23 cellular contexts compared by ENCODE assay signal in the genomic region with DNA sequence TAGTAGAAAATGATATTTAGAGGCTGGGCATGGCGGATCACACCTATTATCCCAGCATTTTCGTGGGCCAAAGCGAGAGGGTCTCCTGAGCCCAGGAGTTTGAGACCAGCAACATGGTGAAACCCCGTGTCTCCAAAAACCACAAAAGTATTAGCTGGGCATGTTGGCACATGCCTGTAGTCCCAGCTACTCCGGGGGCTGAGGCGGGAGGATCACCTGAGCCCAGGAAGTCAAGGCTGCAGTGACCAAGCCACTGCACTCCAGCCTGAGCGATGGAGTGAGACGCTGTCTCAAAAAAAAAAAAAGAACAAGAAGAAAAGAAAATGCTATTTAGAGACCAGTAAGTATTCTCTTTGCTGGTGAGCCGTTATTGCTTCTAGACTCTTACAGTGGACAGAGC.
"Had no signal": no experiment of that assay in that cellular context is flagged by ENCODE, and none has a peak within 500 bp of the region (broad histone marks: within the 10 kb centered on the region; RNA-seq: fewer than 3 reads in every experiment).

No MANE protein-coding gene starts in this region.

- ATAC-seq: activated naive CD4-positive, alpha-beta T cell treated with anti-CD3 and anti-CD28 coated beads, Interleukin-2, amount 50 U/mL, for 72 hours; left lung; lower lobe of right lung; T-helper 17 cell; WTC11 had no signal

- H3K4me1 ChIP-seq: colonic mucosa had no signal

- H3K9me3 ChIP-seq: colonic mucosa, esophagus squamous epithelium, left lung, lower lobe of right lung, right atrium auricular region, spleen, uterus had no signal

- DNase-seq: activated CD4-positive, alpha-beta memory T cell treated with anti-CD3 and anti-CD28 coated beads, Interleukin-2, amount 10 ng/mL, durations not matched to agents 7 days and 5 days; activated CD4-positive, alpha-beta T cell treated with anti-CD3 and anti-CD28 coated beads for 1 hour; activated CD4-positive, alpha-beta T cell treated with anti-CD3 and anti-CD28 coated beads, Interleukin-2, amount 10 ng/mL, durations not matched to agents 7 days and 5 days; activated naive CD4-positive, alpha-beta T cell; activated T-cell treated with anti-CD3 and anti-CD28 coated beads, Interleukin-2, amount 50 U/mL, for 48 hours; anterior cingulate cortex; colonic mucosa; effector CD8-positive, alpha-beta T cell; esophagus squamous epithelium; foreskin melanocyte; left lung; lower lobe of right lung; naive B cell; spleen; stimulated activated CD4-positive, alpha-beta T cell treated with anti-CD3 and anti-CD28 coated beads, Interleukin-2, amount 100 ng/mL, for 48 hours; stimulated activated naive CD4-positive, alpha-beta T cell treated with Interleukin-2 at 50 U/mL for 16 hours; T-helper 17 cell; T1000; uterus had no signal

- H3K4me3 ChIP-seq: colonic mucosa, esophagus squamous epithelium, left lung, lower lobe of right lung, right atrium auricular region, spleen, uterus had no signal

- H3K36me3 ChIP-seq: colonic mucosa, esophagus squamous epithelium, left lung, lower lobe of right lung, right atrium auricular region, spleen, uterus had no signal

- H3K27ac ChIP-seq: colonic mucosa, epithelial cell of prostate, esophagus squamous epithelium, left lung, lower lobe of right lung, right atrium auricular region, spleen, uterus had no signal

- H3K27me3 ChIP-seq: colonic mucosa, esophagus squamous epithelium, left lung, right atrium auricular region, spleen, uterus had no signal
